ENCODE assay signal across 16 cellular contexts in genomic region chr17:596287-596686, GRCh38.
DNase-seq lines count a peak whose midpoint lies in the region; ATAC-seq and TF ChIP-seq lines count a peak whose summit lies in the region.
"Had no signal": no experiment of that assay in that cellular context is flagged by ENCODE, and none has a peak within 500 bp of the region (broad histone marks: within the 10 kb centered on the region; RNA-seq: fewer than 3 reads in every experiment).

No MANE protein-coding gene starts in this region.

- POLR2A ChIA-PET in RWPE1 (lab: Yijun Ruan, JAX; ENCODE audit: low non-redundant PET), result no interaction called here

- H3K27ac ChIP-seq in RWPE1, result peak overlapping the region; percentile 28; the same call in 1 of the 2 replicates
- H3K27ac ChIP-seq in neutrophil, result peak overlapping the region; percentile 56
- H3K27ac ChIP-seq: C4-2B, esophagus muscularis mucosa, PC-9 had no signal

- DNase-seq in EH (ENCODE audit: low read depth) (peak; percentile 51), RWPE1 (ENCODE audit: low spot score) (peak; percentile 4), NCI-H774 (lab: John Stamatoyannopoulos, UW) (no peak)
- DNase-seq in activated T-cell treated with anti-CD3 and anti-CD28 coated beads, Interleukin-2, amount 50 U/mL, for 48 hours, result no peak
- DNase-seq: activated naive CD4-positive, alpha-beta T cell; NCI-H1092 treated with DMSO at 0.1 percent for 48 hours; PC-9; stimulated activated CD4-positive, alpha-beta T cell treated with anti-CD3 and anti-CD28 coated beads, Interleukin-2, amount 100 ng/mL, for 48 hours had no signal

- no peaks in the 10 kb centered on the region for H3K27me3 ChIP-seq in neutrophil
- H3K27me3 ChIP-seq: esophagus muscularis mucosa had no signal

- no peak overlapping the region for H3K4me3 ChIP-seq in neutrophil (ENCODE audit: low read depth in 1 of 2, low read length in 1 of 2)
- H3K4me3 ChIP-seq: esophagus muscularis mucosa, PC-9 had no signal

- H3K9me3 ChIP-seq in neutrophil, result no peaks in the 10 kb centered on the region
- H3K9me3 ChIP-seq: esophagus muscularis mucosa had no signal

- peaks cover 15 to 19% of the 10 kb centered on the region in 2 experiments for H3K4me1 ChIP-seq in neutrophil (ENCODE audit: control insufficient read depth in 1 of 2, insufficient read depth in 1 of 2, low read depth in 1 of 2, low read length in 1 of 2)

- CTCF ChIA-PET in RWPE1 (lab: Yijun Ruan, JAX), result interaction anchor here (0.6 kb wide), 1 partner anchor 366 kb away, joined by 3 read pairs; no protein-coding TSS in a partner anchor

- ATAC-seq in esophagus mucosa (peak; percentile 83), HG02798 (IDR thresholded peaks at IDR 0.05; ENCODE audit: poor library complexity, unreplicated experiment) (no peak), GM18868 (IDR thresholded peaks at IDR 0.05; ENCODE audit: unreplicated experiment) (no peak)
- ATAC-seq: HepG2; stimulated activated memory B cell treated with anti-CD40 and anti-IgM and Interleukin-4, amounts not matched to agents 10 μg/mL and 1 μg/mL and 100 μg/mL, for 72 hours had no signal

- no peaks in the 10 kb centered on the region for H3K36me3 ChIP-seq in neutrophil

- TF ChIP-seq CTCF in RWPE1 (conservative IDR thresholded peaks at IDR 0.05; ENCODE audit: low read depth) (no peak), neutrophil (IDR thresholded peaks at IDR 0.05) (no peak)

Comparison
In these comparisons a context has a peak if more than half of its experiments do, and no peak if none do; other contexts are left out.
1. DNase-seq: peak in EH (single experiment) and RWPE1 (single experiment); none in NCI-H774 (single experiment) and activated T-cell treated with anti-CD3 and anti-CD28 coated beads, Interleukin-2, amount 50 U/mL, for 48 hours (0 of 2).